Comparison of ENCODE assay signal across 8 cellular contexts in genomic region chr10:36788152-36788551, GRCh38.
"Had no signal": no experiment of that assay in that cellular context is flagged by ENCODE, and none has a peak within 500 bp of the region (broad histone marks: within the 10 kb centered on the region; RNA-seq: fewer than 3 reads in every experiment).

No MANE protein-coding gene starts in this region.

- H3K9ac ChIP-seq: GM23248, KMS-11 had no signal

- H2AFZ ChIP-seq: GM23248 had no signal

- H3K4me3 ChIP-seq: GM23248 had no signal

- H3K4me2 ChIP-seq: KMS-11 had no signal

- H3K27ac ChIP-seq: GM23248, KMS-11 had no signal

- DNase-seq: GM23248, GOT3, H7, HCEC 1CT, Karpas-422, KBM-7 had no signal

- FAIRE-seq: HTR-8/SVneo had no signal
